Comparison of ENCODE assay signal across 1 cellular context in the genomic region with DNA sequence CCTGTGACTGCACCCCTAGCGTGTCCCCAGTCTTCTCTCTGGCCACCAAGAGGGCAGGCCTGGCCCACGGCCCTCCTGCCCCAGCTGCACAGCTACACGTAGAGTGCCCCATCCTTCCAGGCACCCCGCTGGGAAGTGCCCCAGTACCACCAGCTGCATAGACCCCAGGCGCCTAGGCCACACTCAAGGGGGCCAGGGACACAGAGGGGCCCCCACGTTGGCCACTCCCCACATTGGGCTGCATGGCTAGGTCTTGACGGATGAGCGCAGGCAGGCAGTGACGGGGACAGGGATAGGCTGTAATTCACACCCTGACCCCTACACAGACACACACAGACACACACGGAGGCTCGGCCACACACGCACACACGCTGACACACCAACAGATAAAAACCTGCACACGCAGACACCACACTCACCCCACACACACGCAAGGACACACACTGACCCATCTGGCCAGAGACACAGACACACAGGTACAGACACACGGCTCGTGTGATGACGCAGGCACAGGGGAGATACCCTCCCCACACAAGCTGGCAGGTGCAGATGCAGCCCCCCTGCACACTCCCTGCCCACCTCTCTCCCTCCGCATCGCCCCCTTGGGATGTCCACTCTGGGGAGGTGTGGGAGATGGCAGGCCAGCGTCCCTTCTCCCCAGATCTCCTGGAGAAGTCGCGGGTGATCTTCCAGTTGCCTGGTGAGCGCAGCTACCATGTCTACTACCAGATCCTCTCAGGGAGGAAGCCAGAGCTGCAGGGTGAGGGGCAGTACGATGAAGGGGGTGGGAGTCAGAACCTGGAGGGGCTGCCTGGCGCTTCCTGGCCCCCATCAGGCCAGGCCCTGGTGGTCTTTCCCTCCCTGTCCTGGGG.
TF ChIP-seq lines count a peak whose summit lies in the region.

No MANE protein-coding gene starts in this region.

TF ChIP-seq in A549, 52 proteins besides CTCF, POLR2A, EP300 and RAD21 (continued from another document):
- TF ChIP-seq, protein P1, sequence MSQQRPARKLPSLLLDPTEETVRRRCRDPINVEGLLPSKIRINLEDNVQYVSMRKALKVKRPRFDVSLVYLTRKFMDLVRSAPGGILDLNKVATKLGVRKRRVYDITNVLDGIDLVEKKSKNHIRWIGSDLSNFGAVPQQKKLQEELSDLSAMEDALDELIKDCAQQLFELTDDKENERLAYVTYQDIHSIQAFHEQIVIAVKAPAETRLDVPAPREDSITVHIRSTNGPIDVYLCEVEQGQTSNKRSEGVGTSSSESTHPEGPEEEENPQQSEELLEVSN (IDR thresholded peaks at IDR 0.05; ENCODE audit: borderline replicate concordance, low read depth), result no peak
TF ChIP-seq in A549: peak in this region for 0.
